In genomic region chr6:49410564-49410963, GRCh38 we compare ENCODE assay signal across 9 cellular contexts. TPM values are rescaled to one million over a fixed set of nuclear protein-coding genes. Genes with fewer than 3 reads are reported as not detected.
A peak's percentile ranks its signal among the peaks of the same experiment; 100 is the strongest.
DNase-seq lines count a peak whose midpoint lies in the region; ATAC-seq and TF ChIP-seq lines count a peak whose summit lies in the region.
"Had no signal": no experiment of that assay in that cellular context is flagged by ENCODE, and none has a peak within 500 bp of the region (broad histone marks: within the 10 kb centered on the region; RNA-seq: fewer than 3 reads in every experiment).

No MANE protein-coding gene starts in this region.

- BruUV-seq in HCT116 (replicated peaks; lab: Mats Ljungman, UMichigan) = no TSS peak
- BruUV-seq in PC-9 (replicated peaks; lab: Mats Ljungman, UMichigan) = no TSS peak

- TF ChIP-seq RAD21 in HCT116 (IDR thresholded peaks at IDR 0.05; ENCODE audit: low read depth) = no peak

- H3K9me3 ChIP-seq in HCT116 (ENCODE audit: control insufficient read depth in 1 of 2, insufficient read depth in 1 of 2, low read depth in 1 of 2, low read length in 2 of 2) (no peaks in the 10 kb centered on the region), PC-9 (ENCODE audit: insufficient read depth, low read depth) (no peaks in the 10 kb centered on the region; the same call in 1 of the 2 replicates), MM.1S (replicated peaks; ENCODE audit: insufficient read depth, low read length) (no peaks in the 10 kb centered on the region)

- no peak overlapping the region for H3K27ac Mint-ChIP-seq in mesothelial cell of epicardium
- H3K27ac Mint-ChIP-seq: T-helper 1 cell treated with Interleukin-12 subunit alpha and Interleukin-12 subunit beta and Interleukin-4 antibody, amounts not matched to agents 30 μg/mL and 1 μg/mL, for 36 hours had no signal

- no peak overlapping the region for H3K9ac ChIP-seq in HCT116 (ENCODE audit: low read length)
- H3K9ac ChIP-seq in MM.1S (ENCODE audit: low read length) = no peak overlapping the region

- intact Hi-C loops in HCT116 (cut with micrococcal nuclease) (no loop called here), PC-9 (cut with micrococcal nuclease; ENCODE audit: unreplicated experiment) (loop anchor here (5.0 to 10.0 kb wide), 3 partner anchors 586 to 1323 kb away; no protein-coding TSS in a partner anchor)

- no peaks in the 10 kb centered on the region for H3K36me3 Mint-ChIP-seq in mesothelial cell of epicardium

- TF ChIP-seq CTCF in HCT116 (IDR thresholded peaks at IDR 0.05 in 2 of 3, conservative IDR thresholded peaks at IDR 0.05 in 1 of 3; ENCODE audit: borderline replicate concordance in 1 of 3, insufficient read depth in 1 of 3, low read depth in 2 of 3, low read length in 2 of 3) (no peak), PC-9 (conservative IDR thresholded peaks at IDR 0.05) (no peak), mesothelial cell of epicardium (IDR thresholded peaks at IDR 0.05; ENCODE audit: unreplicated experiment) (no peak), MM.1S (IDR thresholded peaks at IDR 0.05; ENCODE audit: low read length) (no peak)

- DNase-seq in HCT116 (ENCODE audit: low read depth, low spot score) (no peak), PC-9 (no peak), glomerular visceral epithelial cell (ENCODE audit: extremely low spot score) (peak; percentile 3), mesothelial cell of epicardium (ENCODE audit: low spot score in 2 of 2, unreplicated experiment in 2 of 2) (no peak), MM.1S (no peak)
- DNase-seq in activated CD8-positive, alpha-beta memory T cell treated with anti-CD3 and anti-CD28 coated beads for 24 hours = no peak
- DNase-seq in activated CD4-positive, alpha-beta T cell treated with anti-CD3 and anti-CD28 coated beads for 4 hours = no peak

- H2AFZ ChIP-seq in ACC112 (ENCODE audit: low read length, unreplicated experiment) (peak overlapping the region; percentile 73), HCT116 (ENCODE audit: low read depth, low read length, poor library complexity, severe bottlenecking) (peak overlapping the region; percentile 96), PC-9 (peak overlapping the region; percentile 11; the same call in 1 of the 2 replicates), MM.1S (ENCODE audit: low read length) (no peak overlapping the region)

- H3K79me2 ChIP-seq in ACC112 (ENCODE audit: control insufficient read depth, insufficient read depth, low read length, unreplicated experiment) = no peaks in the 10 kb centered on the region
- no peaks in the 10 kb centered on the region for H3K79me2 ChIP-seq in HCT116 (ENCODE audit: insufficient read depth, low read length)
- H3K79me2 ChIP-seq in PC-9 (ENCODE audit: low read depth) = no peaks in the 10 kb centered on the region
- H3K79me2 ChIP-seq in MM.1S (ENCODE audit: low read length) = no peaks in the 10 kb centered on the region

- H3K27me3 ChIP-seq in ACC112 (ENCODE audit: insufficient read depth, low read length) (no peaks in the 10 kb centered on the region), HCT116 (ENCODE audit: insufficient read depth, low read length) (no peaks in the 10 kb centered on the region), PC-9 (ENCODE audit: insufficient read depth, low read depth) (no peaks in the 10 kb centered on the region), MM.1S (replicated peaks; ENCODE audit: insufficient read depth, low read length) (no peaks in the 10 kb centered on the region)

- H3K36me3 ChIP-seq in ACC112 (ENCODE audit: insufficient read depth, low read length) = no peaks in the 10 kb centered on the region
- no peaks in the 10 kb centered on the region for H3K36me3 ChIP-seq in HCT116 (ENCODE audit: control insufficient read depth in 1 of 2, insufficient read depth in 2 of 2, low read length in 2 of 2)
- no peaks in the 10 kb centered on the region for H3K36me3 ChIP-seq in PC-9 (ENCODE audit: low read depth)
- H3K36me3 ChIP-seq in MM.1S (replicated peaks; ENCODE audit: insufficient read depth, low read length) = no peaks in the 10 kb centered on the region

- H3K4me3 ChIP-seq in ACC112 (ENCODE audit: low read depth, low read length) (peak overlapping the region; percentile 37), HCT116 (replicated peaks in 1 of 2; ENCODE audit: low read depth in 1 of 2, low read length in 2 of 2) (no peak overlapping the region), PC-9 (no peak overlapping the region), MM.1S (ENCODE audit: low read length) (no peak overlapping the region)

- H3K4me2 ChIP-seq in HCT116 (ENCODE audit: low read length) = no peak overlapping the region
- H3K4me2 ChIP-seq in PC-9 = no peak overlapping the region
- H3K4me2 ChIP-seq in MM.1S (ENCODE audit: low read depth, low read length) = no peak overlapping the region

- H3K4me1 Mint-ChIP-seq in mesothelial cell of epicardium = peaks cover 8% of the 10 kb centered on the region

- no peaks in the 10 kb centered on the region for H3K9me2 ChIP-seq in HCT116 (ENCODE audit: insufficient read depth)
- no peaks in the 10 kb centered on the region for H3K9me2 ChIP-seq in PC-9 (ENCODE audit: insufficient read depth)
- H3K9me2 ChIP-seq in MM.1S (replicated peaks; ENCODE audit: insufficient read depth, low read length) = no peaks in the 10 kb centered on the region

- TF ChIP-seq POLR2A in HCT116 (IDR thresholded peaks at IDR 0.05; ENCODE audit: borderline replicate concordance, extremely low read depth, insufficient read depth, insufficient read length) = no peak

- no peak for ATAC-seq in HCT116

- H3K4me1 ChIP-seq in ACC112 (ENCODE audit: control insufficient read depth, insufficient read depth, low read length, unreplicated experiment) (no peaks in the 10 kb centered on the region), HCT116 (ENCODE audit: control insufficient read depth in 1 of 2, insufficient read depth in 2 of 2, low read length in 2 of 2) (no peaks in the 10 kb centered on the region), PC-9 (replicated peaks; ENCODE audit: insufficient read depth) (peaks cover 5% of the 10 kb centered on the region; the same call in 1 of the 2 replicates), MM.1S (ENCODE audit: low read length) (no peaks in the 10 kb centered on the region)

- H4K20me1 ChIP-seq in HCT116 (ENCODE audit: insufficient read depth) = no peaks in the 10 kb centered on the region
- no peaks in the 10 kb centered on the region for H4K20me1 ChIP-seq in PC-9 (ENCODE audit: insufficient read depth)
- no peaks in the 10 kb centered on the region for H4K20me1 ChIP-seq in MM.1S (ENCODE audit: insufficient read depth, low read length)

- H3K27ac ChIP-seq in ACC112 (ENCODE audit: low read depth, low read length) (no peak overlapping the region), HCT116 (ENCODE audit: low read depth, low read length) (no peak overlapping the region), PC-9 (no peak overlapping the region), MM.1S (ENCODE audit: low read length) (no peak overlapping the region)

- no peaks in the 10 kb centered on the region for H3K27me3 Mint-ChIP-seq in mesothelial cell of epicardium (ENCODE audit: low read depth)

- no peak overlapping the region for H3K4me3 Mint-ChIP-seq in mesothelial cell of epicardium
- H3K4me3 Mint-ChIP-seq: T-helper 1 cell treated with Interleukin-12 subunit alpha and Interleukin-12 subunit beta and Interleukin-4 antibody, amounts not matched to agents 30 μg/mL and 1 μg/mL, for 36 hours had no signal

- H3F3A ChIP-seq in PC-9 (ENCODE audit: insufficient read depth, low read depth) (no peaks in the 10 kb centered on the region), MM.1S (ENCODE audit: insufficient read depth, low read length) (no peaks in the 10 kb centered on the region)

- CTCF ChIA-PET in HCT116 (lab: Charles Lee) (interaction anchor here (0.6 to 4.3 kb wide), 18 partner anchors 11 to 1630 kb away, joined by 3 to 38 read pairs (median 5); no protein-coding TSS in a partner anchor), PC-9 (lab: Charles Lee) (interaction anchor here (0.5 to 1.7 kb wide), 3 partner anchors 213 to 1749 kb away, joined by 3 to 7 read pairs (median 3); no protein-coding TSS in a partner anchor)

- POLR2A ChIA-PET in HCT116 (lab: Charles Lee) = interaction anchor here (0.7 to 1.1 kb wide), 2 partner anchors 53 to 584 kb away, joined by 3 to 6 read pairs; no protein-coding TSS in a partner anchor
- POLR2A ChIA-PET in PC-9 (lab: Charles Lee; ENCODE audit: unreplicated experiment) = no interaction called here

- H3K9me3 Mint-ChIP-seq in mesothelial cell of epicardium = no peaks in the 10 kb centered on the region
- H3K9me3 Mint-ChIP-seq: T-helper 1 cell treated with Interleukin-12 subunit alpha and Interleukin-12 subunit beta and Interleukin-4 antibody, amounts not matched to agents 30 μg/mL and 1 μg/mL, for 36 hours had no signal

- RAD21 ChIA-PET in HCT116 (lab: Charles Lee; ENCODE audit: low non-redundant PET in 1 of 2, low total read pairs in 2 of 2, uncharacterized antibody in 2 of 2, unreplicated experiment in 2 of 2) = interaction anchor here in 1 of 2 experiments (0.6 to 1.1 kb wide), 2 partner anchors 1295 to 1622 kb away, joined by 4 read pairs; no protein-coding TSS in a partner anchor

TF ChIP-seq in HCT116, 20 proteins besides CTCF, POLR2A, EP300 and RAD21 (continues in another document):
- TF ChIP-seq ZNF274 (IDR thresholded peaks at IDR 0.05; ENCODE audit: low read depth, low read length) = no peak
- TF ChIP-seq, protein P1, sequence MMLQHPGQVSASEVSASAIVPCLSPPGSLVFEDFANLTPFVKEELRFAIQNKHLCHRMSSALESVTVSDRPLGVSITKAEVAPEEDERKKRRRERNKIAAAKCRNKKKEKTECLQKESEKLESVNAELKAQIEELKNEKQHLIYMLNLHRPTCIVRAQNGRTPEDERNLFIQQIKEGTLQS (IDR thresholded peaks at IDR 0.05) = no peak

RNA-seq across cellular contexts. Expression of gene MMUT, which starts 52.5 kb away (rescaled TPM):
- total RNA-seq in HCT116 (2021; ENCODE audit: unreplicated experiment) (12.4 TPM), PC-9 (2021) (14.4 and 17.5 TPM in 2 replicates), mesothelial cell of epicardium (19.8 to 20.1 TPM (median 20.0 TPM) in 3 replicates)
- 6.0 and 7.5 TPM in 2 replicates for polyA plus RNA-seq in HCT116 (2012)

RNA-seq across cellular contexts. Expression of gene CENPQ, which starts 52.6 kb away (rescaled TPM):
- total RNA-seq in HCT116 (2021; ENCODE audit: unreplicated experiment) (11.3 TPM), PC-9 (2021) (9.5 and 11.0 TPM in 2 replicates), mesothelial cell of epicardium (5.0 to 5.9 TPM (median 5.4 TPM) in 3 replicates)
- polyA plus RNA-seq in HCT116 (2012) = 2.3 and 3.0 TPM in 2 replicates
